Comparison of ENCODE assay signal across 1 cellular context in the genomic region with DNA sequence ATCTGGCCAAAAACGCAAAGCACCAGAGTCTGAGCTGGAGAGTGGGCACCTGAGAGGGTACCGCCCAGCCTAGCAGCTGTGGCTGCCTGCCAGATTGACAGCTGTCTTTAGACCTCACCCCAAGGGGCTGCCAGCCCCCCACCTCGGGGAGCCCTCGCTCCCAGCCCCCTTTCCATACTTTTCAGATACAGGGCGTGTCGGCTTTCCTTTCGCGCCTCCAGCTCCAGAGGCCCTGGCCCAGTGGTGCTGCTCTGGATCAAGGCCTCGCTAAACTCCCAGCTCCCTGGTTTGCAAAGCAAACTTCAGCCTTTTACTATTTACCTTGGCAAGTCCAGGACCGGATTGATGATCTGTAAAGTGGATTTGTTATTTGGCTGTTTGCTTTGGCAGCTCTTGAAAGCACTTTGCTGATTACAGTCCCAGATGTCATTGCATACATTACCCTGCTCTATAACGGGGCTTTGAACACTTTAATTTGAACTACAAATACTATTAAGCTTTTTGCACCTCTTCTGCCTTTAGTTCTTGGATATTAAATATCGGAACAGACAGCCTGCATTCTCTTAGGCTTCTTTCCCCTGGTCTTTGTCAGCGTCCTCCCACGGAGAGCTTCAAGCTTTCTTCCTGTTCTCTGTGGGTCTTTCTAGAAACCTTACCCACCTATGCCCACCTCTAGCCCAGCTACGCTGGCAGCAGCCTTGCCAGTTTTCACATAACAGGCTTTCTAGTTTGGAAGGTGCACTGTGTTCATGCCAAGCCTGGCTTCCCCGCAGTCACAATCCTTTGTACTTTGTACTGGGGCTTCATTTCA.
TF ChIP-seq lines count a peak whose summit lies in the region.

No MANE protein-coding gene starts in this region.

TF ChIP-seq in HepG2, 621 proteins besides CTCF, POLR2A, EP300 and RAD21 (continued from another document and continues in another):
- TF ChIP-seq, protein P1, sequence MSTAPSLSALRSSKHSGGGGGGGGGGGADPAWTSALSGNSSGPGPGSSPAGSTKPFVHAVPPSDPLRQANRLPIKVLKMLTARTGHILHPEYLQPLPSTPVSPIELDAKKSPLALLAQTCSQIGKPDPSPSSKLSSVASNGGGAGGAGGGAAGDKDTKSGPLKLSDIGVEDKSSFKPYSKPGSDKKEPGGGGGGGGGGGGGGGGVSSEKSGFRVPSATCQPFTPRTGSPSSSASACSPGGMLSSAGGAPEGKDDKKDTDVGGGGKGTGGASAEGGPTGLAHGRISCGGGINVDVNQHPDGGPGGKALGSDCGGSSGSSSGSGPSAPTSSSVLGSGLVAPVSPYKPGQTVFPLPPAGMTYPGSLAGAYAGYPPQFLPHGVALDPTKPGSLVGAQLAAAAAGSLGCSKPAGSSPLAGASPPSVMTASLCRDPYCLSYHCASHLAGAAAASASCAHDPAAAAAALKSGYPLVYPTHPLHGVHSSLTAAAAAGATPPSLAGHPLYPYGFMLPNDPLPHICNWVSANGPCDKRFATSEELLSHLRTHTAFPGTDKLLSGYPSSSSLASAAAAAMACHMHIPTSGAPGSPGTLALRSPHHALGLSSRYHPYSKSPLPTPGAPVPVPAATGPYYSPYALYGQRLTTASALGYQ (CRISPR knock-in tag; IDR thresholded peaks at IDR 0.05): peak; percentile 100
- TF ChIP-seq PCBP1 (IDR thresholded peaks at IDR 0.05; ENCODE audit: borderline replicate concordance, low read depth, low read length) (no peak), RARG (CRISPR knock-in tag; IDR thresholded peaks at IDR 0.05; ENCODE audit: low read depth) (0 out of 2 replicates have a peak, but pooled peaks have one; percentile 73), REPIN1 (CRISPR knock-in tag; IDR thresholded peaks at IDR 0.05; ENCODE audit: borderline replicate concordance, low read depth) (peak; percentile 86), ZNF557 (CRISPR knock-in tag; IDR thresholded peaks at IDR 0.05) (0 out of 2 replicates have a peak, but pooled peaks have one; percentile 62), ZBTB40 (IDR thresholded peaks at IDR 0.05) (no peak), ZBTB40 (CRISPR knock-in tag; IDR thresholded peaks at IDR 0.05) (no peak), RELA (CRISPR knock-in tag; IDR thresholded peaks at IDR 0.05) (peak; percentile 32; the same call in 1 of the 2 replicates), HOMEZ (CRISPR knock-in tag; IDR thresholded peaks at IDR 0.05; ENCODE audit: low read depth) (peak; percentile 56; the same call in 1 of the 2 replicates), ZFY (CRISPR knock-in tag; IDR thresholded peaks at IDR 0.05) (peak; percentile 81), ZFP90 (CRISPR knock-in tag; IDR thresholded peaks at IDR 0.05; ENCODE audit: borderline replicate concordance) (0 out of 2 replicates have a peak, but pooled peaks have one; percentile 5), RXRA (CRISPR knock-in tag; IDR thresholded peaks at IDR 0.05) (peak; percentile 84; the same call in 1 of the 2 replicates), HMG20B (CRISPR knock-in tag; conservative IDR thresholded peaks at IDR 0.05) (peak; percentile 99), ZNF652 (CRISPR knock-in tag; IDR thresholded peaks at IDR 0.05; ENCODE audit: borderline replicate concordance, low read depth) (peak; percentile 61; the same call in 1 of the 2 replicates)
- TF ChIP-seq, protein P2, sequence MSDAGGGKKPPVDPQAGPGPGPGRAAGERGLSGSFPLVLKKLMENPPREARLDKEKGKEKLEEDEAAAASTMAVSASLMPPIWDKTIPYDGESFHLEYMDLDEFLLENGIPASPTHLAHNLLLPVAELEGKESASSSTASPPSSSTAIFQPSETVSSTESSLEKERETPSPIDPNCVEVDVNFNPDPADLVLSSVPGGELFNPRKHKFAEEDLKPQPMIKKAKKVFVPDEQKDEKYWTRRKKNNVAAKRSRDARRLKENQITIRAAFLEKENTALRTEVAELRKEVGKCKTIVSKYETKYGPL (CRISPR knock-in tag; IDR thresholded peaks at IDR 0.05): no peak
- TF ChIP-seq, protein P3, sequence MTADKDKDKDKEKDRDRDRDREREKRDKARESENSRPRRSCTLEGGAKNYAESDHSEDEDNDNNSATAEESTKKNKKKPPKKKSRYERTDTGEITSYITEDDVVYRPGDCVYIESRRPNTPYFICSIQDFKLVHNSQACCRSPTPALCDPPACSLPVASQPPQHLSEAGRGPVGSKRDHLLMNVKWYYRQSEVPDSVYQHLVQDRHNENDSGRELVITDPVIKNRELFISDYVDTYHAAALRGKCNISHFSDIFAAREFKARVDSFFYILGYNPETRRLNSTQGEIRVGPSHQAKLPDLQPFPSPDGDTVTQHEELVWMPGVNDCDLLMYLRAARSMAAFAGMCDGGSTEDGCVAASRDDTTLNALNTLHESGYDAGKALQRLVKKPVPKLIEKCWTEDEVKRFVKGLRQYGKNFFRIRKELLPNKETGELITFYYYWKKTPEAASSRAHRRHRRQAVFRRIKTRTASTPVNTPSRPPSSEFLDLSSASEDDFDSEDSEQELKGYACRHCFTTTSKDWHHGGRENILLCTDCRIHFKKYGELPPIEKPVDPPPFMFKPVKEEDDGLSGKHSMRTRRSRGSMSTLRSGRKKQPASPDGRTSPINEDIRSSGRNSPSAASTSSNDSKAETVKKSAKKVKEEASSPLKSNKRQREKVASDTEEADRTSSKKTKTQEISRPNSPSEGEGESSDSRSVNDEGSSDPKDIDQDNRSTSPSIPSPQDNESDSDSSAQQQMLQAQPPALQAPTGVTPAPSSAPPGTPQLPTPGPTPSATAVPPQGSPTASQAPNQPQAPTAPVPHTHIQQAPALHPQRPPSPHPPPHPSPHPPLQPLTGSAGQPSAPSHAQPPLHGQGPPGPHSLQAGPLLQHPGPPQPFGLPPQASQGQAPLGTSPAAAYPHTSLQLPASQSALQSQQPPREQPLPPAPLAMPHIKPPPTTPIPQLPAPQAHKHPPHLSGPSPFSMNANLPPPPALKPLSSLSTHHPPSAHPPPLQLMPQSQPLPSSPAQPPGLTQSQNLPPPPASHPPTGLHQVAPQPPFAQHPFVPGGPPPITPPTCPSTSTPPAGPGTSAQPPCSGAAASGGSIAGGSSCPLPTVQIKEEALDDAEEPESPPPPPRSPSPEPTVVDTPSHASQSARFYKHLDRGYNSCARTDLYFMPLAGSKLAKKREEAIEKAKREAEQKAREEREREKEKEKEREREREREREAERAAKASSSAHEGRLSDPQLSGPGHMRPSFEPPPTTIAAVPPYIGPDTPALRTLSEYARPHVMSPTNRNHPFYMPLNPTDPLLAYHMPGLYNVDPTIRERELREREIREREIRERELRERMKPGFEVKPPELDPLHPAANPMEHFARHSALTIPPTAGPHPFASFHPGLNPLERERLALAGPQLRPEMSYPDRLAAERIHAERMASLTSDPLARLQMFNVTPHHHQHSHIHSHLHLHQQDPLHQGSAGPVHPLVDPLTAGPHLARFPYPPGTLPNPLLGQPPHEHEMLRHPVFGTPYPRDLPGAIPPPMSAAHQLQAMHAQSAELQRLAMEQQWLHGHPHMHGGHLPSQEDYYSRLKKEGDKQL (CRISPR knock-in tag; IDR thresholded peaks at IDR 0.05; ENCODE audit: low read depth): peak; percentile 99
- TF ChIP-seq, protein P4, sequence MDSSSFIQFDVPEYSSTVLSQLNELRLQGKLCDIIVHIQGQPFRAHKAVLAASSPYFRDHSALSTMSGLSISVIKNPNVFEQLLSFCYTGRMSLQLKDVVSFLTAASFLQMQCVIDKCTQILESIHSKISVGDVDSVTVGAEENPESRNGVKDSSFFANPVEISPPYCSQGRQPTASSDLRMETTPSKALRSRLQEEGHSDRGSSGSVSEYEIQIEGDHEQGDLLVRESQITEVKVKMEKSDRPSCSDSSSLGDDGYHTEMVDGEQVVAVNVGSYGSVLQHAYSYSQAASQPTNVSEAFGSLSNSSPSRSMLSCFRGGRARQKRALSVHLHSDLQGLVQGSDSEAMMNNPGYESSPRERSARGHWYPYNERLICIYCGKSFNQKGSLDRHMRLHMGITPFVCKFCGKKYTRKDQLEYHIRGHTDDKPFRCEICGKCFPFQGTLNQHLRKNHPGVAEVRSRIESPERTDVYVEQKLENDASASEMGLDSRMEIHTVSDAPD (CRISPR knock-in tag; IDR thresholded peaks at IDR 0.05): peak; percentile 98
- TF ChIP-seq, protein P5, sequence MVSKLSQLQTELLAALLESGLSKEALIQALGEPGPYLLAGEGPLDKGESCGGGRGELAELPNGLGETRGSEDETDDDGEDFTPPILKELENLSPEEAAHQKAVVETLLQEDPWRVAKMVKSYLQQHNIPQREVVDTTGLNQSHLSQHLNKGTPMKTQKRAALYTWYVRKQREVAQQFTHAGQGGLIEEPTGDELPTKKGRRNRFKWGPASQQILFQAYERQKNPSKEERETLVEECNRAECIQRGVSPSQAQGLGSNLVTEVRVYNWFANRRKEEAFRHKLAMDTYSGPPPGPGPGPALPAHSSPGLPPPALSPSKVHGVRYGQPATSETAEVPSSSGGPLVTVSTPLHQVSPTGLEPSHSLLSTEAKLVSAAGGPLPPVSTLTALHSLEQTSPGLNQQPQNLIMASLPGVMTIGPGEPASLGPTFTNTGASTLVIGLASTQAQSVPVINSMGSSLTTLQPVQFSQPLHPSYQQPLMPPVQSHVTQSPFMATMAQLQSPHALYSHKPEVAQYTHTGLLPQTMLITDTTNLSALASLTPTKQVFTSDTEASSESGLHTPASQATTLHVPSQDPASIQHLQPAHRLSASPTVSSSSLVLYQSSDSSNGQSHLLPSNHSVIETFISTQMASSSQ (IDR thresholded peaks at IDR 0.05; ENCODE audit: low read depth): peak; percentile 87
- TF ChIP-seq, protein P5 (CRISPR knock-in tag; IDR thresholded peaks at IDR 0.05; ENCODE audit: borderline replicate concordance): peak; percentile 95
